ENCODE assay signal across 9 cellular contexts in genomic region chr15:34027606-34028005, GRCh38. TPM values are rescaled to one million over a fixed set of nuclear protein-coding genes. Genes with fewer than 3 reads are reported as not detected.
"Had no signal": no experiment of that assay in that cellular context is flagged by ENCODE, and none has a peak within 500 bp of the region (broad histone marks: within the 10 kb centered on the region; RNA-seq: fewer than 3 reads in every experiment).

No MANE protein-coding gene starts in this region.

- FAIRE-seq: G401.6, GM12878, GM12891, GM12892, GM18507, GM19239 had no signal

- DNase-seq: GDM1, GF-D8 had no signal

- ATAC-seq: GM12878 had no signal

- H3K4me3 ChIP-seq: GM12878 had no signal

RNA-seq across cellular contexts. Expression of gene CHRM5, which starts 59.3 kb away (rescaled TPM):
- total RNA-seq: G401 had no signal
